Comparison of ENCODE assay signal across 23 cellular contexts in the genomic region with DNA sequence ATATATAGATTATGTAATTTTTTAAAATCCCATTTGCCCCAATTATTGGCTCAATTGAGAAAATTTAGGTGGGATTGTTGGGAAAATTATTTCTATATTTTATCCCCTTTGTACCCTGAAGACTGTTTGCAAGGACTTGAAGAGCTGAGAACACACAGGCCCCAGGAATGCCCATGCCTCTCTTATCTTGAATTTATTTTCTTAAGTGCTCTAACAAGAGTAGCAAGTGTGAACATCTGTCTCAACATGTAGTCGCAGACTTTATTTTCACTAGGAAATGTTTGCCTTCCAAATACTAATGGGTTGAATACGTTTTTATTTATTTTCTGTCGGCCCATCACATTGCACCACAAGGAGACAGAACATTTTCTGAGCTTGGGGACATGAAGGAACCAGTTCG.
"Had no signal": no experiment of that assay in that cellular context is flagged by ENCODE, and none has a peak within 500 bp of the region (broad histone marks: within the 10 kb centered on the region; RNA-seq: fewer than 3 reads in every experiment).

No MANE protein-coding gene starts in this region.

- H3K9me3 ChIP-seq: esophagus muscularis mucosa, gastroesophageal sphincter, heart left ventricle, lower lobe of right lung had no signal

- DNase-seq: dermis blood vessel endothelial cell; dorsolateral prefrontal cortex; effector CD4-positive, alpha-beta T cell; effector memory CD4-positive, alpha-beta T cell; foreskin keratinocyte; heart left ventricle; hypothalamus; immature natural killer cell; islet precursor cell; kidney; kidney glomerular epithelial cell; left colon; left ventricle myocardium superior; lower lobe of right lung; mesenchymal stem cell; midbrain had no signal

- H3K27me3 ChIP-seq: esophagus muscularis mucosa, foreskin keratinocyte, gastroesophageal sphincter, hepatocyte had no signal

- FAIRE-seq: colon, endothelial cell of umbilical vein, frontal cortex, kidney had no signal

- H3K36me3 ChIP-seq: esophagus muscularis mucosa, gastroesophageal sphincter, heart left ventricle, lower lobe of right lung had no signal

- H3K4me1 ChIP-seq: heart left ventricle had no signal

- H3K27ac ChIP-seq: coronary artery, dorsolateral prefrontal cortex, foreskin keratinocyte, heart left ventricle, hepatocyte, lower lobe of right lung had no signal

- ATAC-seq: foreskin keratinocyte, gastroesophageal sphincter, heart left ventricle, left colon, left ventricle myocardium superior had no signal

- H3K4me3 ChIP-seq: coronary artery, dorsolateral prefrontal cortex, esophagus muscularis mucosa, gastroesophageal sphincter, heart left ventricle, hepatocyte, lower lobe of right lung had no signal
